In the genomic region with DNA sequence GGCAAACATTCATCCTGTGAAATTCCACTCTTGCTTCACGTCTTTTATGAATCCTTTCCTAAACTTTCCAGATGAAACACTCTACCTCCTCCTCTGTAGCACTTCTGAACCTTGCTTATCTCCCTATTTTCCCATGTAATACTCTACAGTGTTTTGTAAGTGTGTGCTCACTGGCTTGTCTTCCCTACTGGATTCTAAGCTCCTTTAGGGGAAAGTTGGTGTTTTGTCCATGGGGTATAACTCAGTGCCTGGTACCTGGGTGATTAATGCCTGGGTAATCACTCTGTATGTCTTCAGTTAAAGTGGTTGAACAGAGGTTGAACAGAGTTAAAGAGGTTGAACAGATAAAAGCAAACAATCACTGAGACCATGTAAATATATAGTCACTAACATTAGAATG, we compare ENCODE assay signal across 1 cellular context.
TF ChIP-seq lines count a peak whose summit lies in the region.

No MANE protein-coding gene starts in this region.

TF ChIP-seq in K562, 482 proteins besides CTCF, POLR2A, EP300 and RAD21:
- TF ChIP-seq, protein P1, sequence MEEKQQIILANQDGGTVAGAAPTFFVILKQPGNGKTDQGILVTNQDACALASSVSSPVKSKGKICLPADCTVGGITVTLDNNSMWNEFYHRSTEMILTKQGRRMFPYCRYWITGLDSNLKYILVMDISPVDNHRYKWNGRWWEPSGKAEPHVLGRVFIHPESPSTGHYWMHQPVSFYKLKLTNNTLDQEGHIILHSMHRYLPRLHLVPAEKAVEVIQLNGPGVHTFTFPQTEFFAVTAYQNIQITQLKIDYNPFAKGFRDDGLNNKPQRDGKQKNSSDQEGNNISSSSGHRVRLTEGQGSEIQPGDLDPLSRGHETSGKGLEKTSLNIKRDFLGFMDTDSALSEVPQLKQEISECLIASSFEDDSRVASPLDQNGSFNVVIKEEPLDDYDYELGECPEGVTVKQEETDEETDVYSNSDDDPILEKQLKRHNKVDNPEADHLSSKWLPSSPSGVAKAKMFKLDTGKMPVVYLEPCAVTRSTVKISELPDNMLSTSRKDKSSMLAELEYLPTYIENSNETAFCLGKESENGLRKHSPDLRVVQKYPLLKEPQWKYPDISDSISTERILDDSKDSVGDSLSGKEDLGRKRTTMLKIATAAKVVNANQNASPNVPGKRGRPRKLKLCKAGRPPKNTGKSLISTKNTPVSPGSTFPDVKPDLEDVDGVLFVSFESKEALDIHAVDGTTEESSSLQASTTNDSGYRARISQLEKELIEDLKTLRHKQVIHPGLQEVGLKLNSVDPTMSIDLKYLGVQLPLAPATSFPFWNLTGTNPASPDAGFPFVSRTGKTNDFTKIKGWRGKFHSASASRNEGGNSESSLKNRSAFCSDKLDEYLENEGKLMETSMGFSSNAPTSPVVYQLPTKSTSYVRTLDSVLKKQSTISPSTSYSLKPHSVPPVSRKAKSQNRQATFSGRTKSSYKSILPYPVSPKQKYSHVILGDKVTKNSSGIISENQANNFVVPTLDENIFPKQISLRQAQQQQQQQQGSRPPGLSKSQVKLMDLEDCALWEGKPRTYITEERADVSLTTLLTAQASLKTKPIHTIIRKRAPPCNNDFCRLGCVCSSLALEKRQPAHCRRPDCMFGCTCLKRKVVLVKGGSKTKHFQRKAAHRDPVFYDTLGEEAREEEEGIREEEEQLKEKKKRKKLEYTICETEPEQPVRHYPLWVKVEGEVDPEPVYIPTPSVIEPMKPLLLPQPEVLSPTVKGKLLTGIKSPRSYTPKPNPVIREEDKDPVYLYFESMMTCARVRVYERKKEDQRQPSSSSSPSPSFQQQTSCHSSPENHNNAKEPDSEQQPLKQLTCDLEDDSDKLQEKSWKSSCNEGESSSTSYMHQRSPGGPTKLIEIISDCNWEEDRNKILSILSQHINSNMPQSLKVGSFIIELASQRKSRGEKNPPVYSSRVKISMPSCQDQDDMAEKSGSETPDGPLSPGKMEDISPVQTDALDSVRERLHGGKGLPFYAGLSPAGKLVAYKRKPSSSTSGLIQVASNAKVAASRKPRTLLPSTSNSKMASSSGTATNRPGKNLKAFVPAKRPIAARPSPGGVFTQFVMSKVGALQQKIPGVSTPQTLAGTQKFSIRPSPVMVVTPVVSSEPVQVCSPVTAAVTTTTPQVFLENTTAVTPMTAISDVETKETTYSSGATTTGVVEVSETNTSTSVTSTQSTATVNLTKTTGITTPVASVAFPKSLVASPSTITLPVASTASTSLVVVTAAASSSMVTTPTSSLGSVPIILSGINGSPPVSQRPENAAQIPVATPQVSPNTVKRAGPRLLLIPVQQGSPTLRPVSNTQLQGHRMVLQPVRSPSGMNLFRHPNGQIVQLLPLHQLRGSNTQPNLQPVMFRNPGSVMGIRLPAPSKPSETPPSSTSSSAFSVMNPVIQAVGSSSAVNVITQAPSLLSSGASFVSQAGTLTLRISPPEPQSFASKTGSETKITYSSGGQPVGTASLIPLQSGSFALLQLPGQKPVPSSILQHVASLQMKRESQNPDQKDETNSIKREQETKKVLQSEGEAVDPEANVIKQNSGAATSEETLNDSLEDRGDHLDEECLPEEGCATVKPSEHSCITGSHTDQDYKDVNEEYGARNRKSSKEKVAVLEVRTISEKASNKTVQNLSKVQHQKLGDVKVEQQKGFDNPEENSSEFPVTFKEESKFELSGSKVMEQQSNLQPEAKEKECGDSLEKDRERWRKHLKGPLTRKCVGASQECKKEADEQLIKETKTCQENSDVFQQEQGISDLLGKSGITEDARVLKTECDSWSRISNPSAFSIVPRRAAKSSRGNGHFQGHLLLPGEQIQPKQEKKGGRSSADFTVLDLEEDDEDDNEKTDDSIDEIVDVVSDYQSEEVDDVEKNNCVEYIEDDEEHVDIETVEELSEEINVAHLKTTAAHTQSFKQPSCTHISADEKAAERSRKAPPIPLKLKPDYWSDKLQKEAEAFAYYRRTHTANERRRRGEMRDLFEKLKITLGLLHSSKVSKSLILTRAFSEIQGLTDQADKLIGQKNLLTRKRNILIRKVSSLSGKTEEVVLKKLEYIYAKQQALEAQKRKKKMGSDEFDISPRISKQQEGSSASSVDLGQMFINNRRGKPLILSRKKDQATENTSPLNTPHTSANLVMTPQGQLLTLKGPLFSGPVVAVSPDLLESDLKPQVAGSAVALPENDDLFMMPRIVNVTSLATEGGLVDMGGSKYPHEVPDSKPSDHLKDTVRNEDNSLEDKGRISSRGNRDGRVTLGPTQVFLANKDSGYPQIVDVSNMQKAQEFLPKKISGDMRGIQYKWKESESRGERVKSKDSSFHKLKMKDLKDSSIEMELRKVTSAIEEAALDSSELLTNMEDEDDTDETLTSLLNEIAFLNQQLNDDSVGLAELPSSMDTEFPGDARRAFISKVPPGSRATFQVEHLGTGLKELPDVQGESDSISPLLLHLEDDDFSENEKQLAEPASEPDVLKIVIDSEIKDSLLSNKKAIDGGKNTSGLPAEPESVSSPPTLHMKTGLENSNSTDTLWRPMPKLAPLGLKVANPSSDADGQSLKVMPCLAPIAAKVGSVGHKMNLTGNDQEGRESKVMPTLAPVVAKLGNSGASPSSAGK (IDR thresholded peaks at IDR 0.05) = no peak
